In genomic region chr2:72148391-72148974, GRCh38 we compare ENCODE assay signal across 2 cellular contexts.
TF ChIP-seq lines count a peak whose summit lies in the region.

No MANE protein-coding gene starts in this region.

TF ChIP-seq in A549, 52 proteins besides CTCF, POLR2A, EP300 and RAD21 (continued from another document):
- no peak for TF ChIP-seq ELK1 (IDR thresholded peaks at IDR 0.05; ENCODE audit: low read depth, low read length)
- TF ChIP-seq PBX3 (IDR thresholded peaks at IDR 0.05) = no peak
- no peak for TF ChIP-seq TFCP2L1 (CRISPR knock-in tag; IDR thresholded peaks at IDR 0.05)
- TF ChIP-seq FOSL2 (IDR thresholded peaks at IDR 0.05) = no peak
- no peak for TF ChIP-seq FOSL2 (CRISPR knock-in tag; IDR thresholded peaks at IDR 0.05)
- no peak for TF ChIP-seq HOXB13 (CRISPR knock-in tag; IDR thresholded peaks at IDR 0.05; ENCODE audit: low read depth)
- TF ChIP-seq MAX (IDR thresholded peaks at IDR 0.05) = no peak

TF ChIP-seq in HCT116, 20 proteins besides CTCF, POLR2A, EP300 and RAD21 (continued from another document):
- TF ChIP-seq ZBTB33 (IDR thresholded peaks at IDR 0.05; ENCODE audit: extremely low read depth, insufficient replicate concordance, low read length) (no peak), FOSL1 (IDR thresholded peaks at IDR 0.05; ENCODE audit: low read depth) (no peak), SP1 (IDR thresholded peaks at IDR 0.05; ENCODE audit: low read depth) (no peak), REST (IDR thresholded peaks at IDR 0.05; ENCODE audit: low read depth) (no peak), EZH2 (IDR thresholded peaks at IDR 0.05) (no peak), POLR2AphosphoS5 (IDR thresholded peaks at IDR 0.05; ENCODE audit: low read depth, low read length) (no peak), CBX3 (IDR thresholded peaks at IDR 0.05; ENCODE audit: low read depth) (no peak), YY1 (IDR thresholded peaks at IDR 0.05; ENCODE audit: extremely low read depth, insufficient replicate concordance, low read depth, low read length) (no peak), SIN3A (IDR thresholded peaks at IDR 0.05; ENCODE audit: low read depth) (no peak), SRF (IDR thresholded peaks at IDR 0.05; ENCODE audit: low read depth) (no peak)
